Comparison of ENCODE assay signal across 14 cellular contexts in genomic region chr12:109421355-109422087, GRCh38. TPM values are rescaled to one million over a fixed set of nuclear protein-coding genes. Genes with fewer than 3 reads are reported as not detected.
DNase-seq lines count a peak whose midpoint lies in the region; ATAC-seq and TF ChIP-seq lines count a peak whose summit lies in the region.
"Had no signal": no experiment of that assay in that cellular context is flagged by ENCODE, and none has a peak within 500 bp of the region (broad histone marks: within the 10 kb centered on the region; RNA-seq: fewer than 3 reads in every experiment).

No MANE protein-coding gene starts in this region.

- CTCF ChIA-PET in activated CD8-positive, alpha-beta T cell treated with anti-CD3 and anti-CD28 coated beads for 36 hours (lab: Charles Lee) = interaction anchor here (1.4 to 3.8 kb wide), 3 partner anchors 9 to 28 kb away, joined by 5 to 23 read pairs (median 10); no protein-coding TSS in a partner anchor

- H3K4me1 Mint-ChIP-seq in activated CD8-positive, alpha-beta T cell treated with anti-CD3 and anti-CD28 coated beads for 36 hours (ENCODE audit: low read depth) = no peaks in the 10 kb centered on the region
- H3K4me1 Mint-ChIP-seq: CD14-positive monocyte had no signal

- peak; percentile 10 for ATAC-seq in foreskin keratinocyte
- ATAC-seq in GM18909 (IDR thresholded peaks at IDR 0.05; ENCODE audit: poor library complexity, unreplicated experiment) = no peak
- no peak for ATAC-seq in HG02970 (IDR thresholded peaks at IDR 0.05; ENCODE audit: low FRiP score, unreplicated experiment)
- no peak for ATAC-seq in activated CD8-positive, alpha-beta T cell treated with anti-CD3 and anti-CD28 coated beads for 36 hours
- ATAC-seq: CD8-positive, alpha-beta T cell; HCT116 had no signal

- no peak overlapping the region for H3K27ac Mint-ChIP-seq in activated CD8-positive, alpha-beta T cell treated with anti-CD3 and anti-CD28 coated beads for 36 hours
- H3K27ac Mint-ChIP-seq: CD14-positive monocyte; CD8-positive, alpha-beta T cell had no signal

- H3K27me3 ChIP-seq in BE2C (no peaks in the 10 kb centered on the region), foreskin keratinocyte (peaks cover 3% of the 10 kb centered on the region)

- H3K36me3 ChIP-seq in BE2C = no peaks in the 10 kb centered on the region

- DNase-seq in BE2C (peak; percentile 19), EL (peak; percentile 34), amniotic epithelial cell (ENCODE audit: low read depth) (peak; percentile 9), foreskin keratinocyte (no peak), NCI-H1092 (lab: John Stamatoyannopoulos, UW) (no peak)
- DNase-seq in activated CD8-positive, alpha-beta T cell treated with anti-CD3 and anti-CD28 coated beads for 36 hours = no peak
- DNase-seq: CD8-positive, alpha-beta T cell; COR-L47; DMS153; DND-41 had no signal

- no peaks in the 10 kb centered on the region for H3K9me3 Mint-ChIP-seq in activated CD8-positive, alpha-beta T cell treated with anti-CD3 and anti-CD28 coated beads for 36 hours
- H3K9me3 Mint-ChIP-seq: CD8-positive, alpha-beta T cell had no signal

- intact Hi-C loops in activated CD8-positive, alpha-beta T cell treated with anti-CD3 and anti-CD28 coated beads for 36 hours (cut with micrococcal nuclease) = no loop called here

- H3K9me3 ChIP-seq in BE2C = no peaks in the 10 kb centered on the region

- peaks cover 17% of the 10 kb centered on the region for H3K27me3 Mint-ChIP-seq in activated CD8-positive, alpha-beta T cell treated with anti-CD3 and anti-CD28 coated beads for 36 hours

- H3K4me3 ChIP-seq in BE2C (ENCODE audit: low read depth, low read length) = no peak overlapping the region

- no peaks in the 10 kb centered on the region for H3K36me3 Mint-ChIP-seq in activated CD8-positive, alpha-beta T cell treated with anti-CD3 and anti-CD28 coated beads for 36 hours (ENCODE audit: low read depth)
- H3K36me3 Mint-ChIP-seq: CD14-positive monocyte; CD8-positive, alpha-beta T cell had no signal

- no peak overlapping the region for H3K4me3 Mint-ChIP-seq in activated CD8-positive, alpha-beta T cell treated with anti-CD3 and anti-CD28 coated beads for 36 hours
- H3K4me3 Mint-ChIP-seq: CD8-positive, alpha-beta T cell had no signal

- no peaks in the 10 kb centered on the region for H3K4me1 ChIP-seq in BE2C
- H3K4me1 ChIP-seq in foreskin keratinocyte = no peaks in the 10 kb centered on the region

- POLR2A ChIA-PET in activated CD8-positive, alpha-beta T cell treated with anti-CD3 and anti-CD28 coated beads for 36 hours (lab: Charles Lee) = interaction anchor here (0.7 kb wide), 1 partner anchor 74 kb away, joined by 3 read pairs; no protein-coding TSS in a partner anchor

- H3K27ac ChIP-seq in foreskin keratinocyte = no peak overlapping the region

- TF ChIP-seq CTCF in BE2C (IDR thresholded peaks at IDR 0.05; ENCODE audit: low read depth, low read length) (no peak), foreskin keratinocyte (conservative IDR thresholded peaks at IDR 0.05) (no peak)
- no peak for TF ChIP-seq CTCF in activated CD8-positive, alpha-beta T cell treated with anti-CD3 and anti-CD28 coated beads for 36 hours (IDR thresholded peaks at IDR 0.05)

RNA-seq across cellular contexts. Expression of gene KCTD10, which starts 55.6 kb away (rescaled TPM):
- polyA plus RNA-seq in BE2C (2012; ENCODE audit: insufficient read depth, insufficient read length, low read depth) = 69.5 TPM
- 37.1 and 39.2 TPM in 2 replicates for total RNA-seq in foreskin keratinocyte
- 19.8 and 22.4 TPM in 2 replicates for polyA plus RNA-seq in foreskin keratinocyte
- total RNA-seq in activated CD8-positive, alpha-beta T cell treated with anti-CD3 and anti-CD28 coated beads for 36 hours = 10 to 100 TPM; 37.4 to 38.2 TPM

RNA-seq across cellular contexts. Expression of gene UBE3B, which starts 55.9 kb away (rescaled TPM):
- polyA plus RNA-seq in BE2C (2012; ENCODE audit: insufficient read depth, insufficient read length, low read depth) = 31.0 TPM
- 27.5 and 31.3 TPM in 2 replicates for total RNA-seq in foreskin keratinocyte
- 10.5 and 15.5 TPM in 2 replicates for polyA plus RNA-seq in foreskin keratinocyte
- total RNA-seq in activated CD8-positive, alpha-beta T cell treated with anti-CD3 and anti-CD28 coated beads for 36 hours = 10 to 100 TPM; 22.5 to 24.9 TPM

Comparison
In these comparisons a context has a peak if more than half of its experiments do, and no peak if none do; other contexts are left out.
1. DNase-seq: peak in BE2C (single experiment), EL (single experiment) and amniotic epithelial cell (single experiment); none in foreskin keratinocyte (0 of 2), NCI-H1092 (single experiment) and activated CD8-positive, alpha-beta T cell treated with anti-CD3 and anti-CD28 coated beads for 36 hours (single experiment).